In the genomic region with DNA sequence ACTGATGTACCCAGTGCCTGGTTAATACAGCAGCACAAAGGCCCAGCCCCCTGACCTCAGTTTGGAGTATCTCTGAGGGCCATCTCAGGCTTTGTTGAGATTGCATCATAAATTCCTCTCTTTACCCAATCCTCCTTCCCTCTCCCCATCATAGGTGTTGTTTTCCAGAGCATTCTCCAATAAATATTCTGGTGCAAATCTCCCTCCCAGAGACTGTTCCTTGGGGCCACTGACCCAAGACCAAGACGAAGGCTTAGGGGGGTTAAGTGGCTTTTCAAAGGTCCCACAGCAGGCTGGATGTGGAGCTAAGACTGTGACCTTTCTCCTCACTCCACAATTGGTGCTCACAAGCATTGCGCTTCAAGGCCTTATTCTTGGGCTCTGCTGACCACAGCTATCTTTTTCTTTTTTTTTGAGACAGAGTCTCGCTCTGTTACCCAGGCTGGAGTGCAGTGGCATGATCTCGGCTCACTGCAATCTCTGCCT, we compare ENCODE assay signal across 16 cellular contexts.
"Had no signal": no experiment of that assay in that cellular context is flagged by ENCODE, and none has a peak within 500 bp of the region (broad histone marks: within the 10 kb centered on the region; RNA-seq: fewer than 3 reads in every experiment).

No MANE protein-coding gene starts in this region.

- DNase-seq: activated CD4-positive, alpha-beta T cell treated with anti-CD3 and anti-CD28 coated beads, Interleukin-2, amount 10 ng/mL, durations not matched to agents 24 days and 14 days; activated CD4-positive, CD25-positive, alpha-beta regulatory T cell; activated CD8-positive, alpha-beta memory T cell treated with anti-CD3 and anti-CD28 coated beads, Interleukin-2, amount 50 U/mL, for 4 hours; activated CD8-positive, alpha-beta T cell treated with anti-CD3 and anti-CD28 coated beads, Interleukin-2, amount 10 ng/mL, durations not matched to agents 7 days and 5 days; effector memory CD4-positive, alpha-beta T cell; foreskin fibroblast; hippocampal formation; kidney; left ventricle myocardium inferior; natural killer cell; retina; stimulated activated CD4-positive, alpha-beta T cell treated with anti-CD3 and anti-CD28 coated beads, Interleukin-4, amount 100 ng/mL, for 1 hour; stimulated activated naive CD4-positive, alpha-beta T cell treated with Interleukin-2 at 50 U/mL for 16 hours; substantia nigra had no signal

- H3K4me1 ChIP-seq: ascending aorta, left ventricle myocardium inferior, tibial nerve had no signal

- ATAC-seq: activated CD8-positive, alpha-beta T cell treated with anti-CD3 and anti-CD28 coated beads, Interleukin-2, amount 10 ng/mL, durations not matched to agents 7 days and 5 days; natural killer cell had no signal

- H3K27me3 ChIP-seq: ascending aorta, tibial nerve had no signal

- H3K27ac ChIP-seq: ascending aorta, left ventricle myocardium inferior, tibial nerve had no signal

- H3K4me3 ChIP-seq: ascending aorta, left ventricle myocardium inferior, tibial nerve had no signal

- H3K36me3 ChIP-seq: ascending aorta, left ventricle myocardium inferior, tibial nerve had no signal
